ENCODE assay signal across 8 cellular contexts in genomic region chr17:36544049-36544319, GRCh38. TPM values are rescaled to one million over a fixed set of nuclear protein-coding genes. Genes with fewer than 3 reads are reported as not detected.
DNase-seq lines count a peak whose midpoint lies in the region; ATAC-seq and TF ChIP-seq lines count a peak whose summit lies in the region.

No MANE protein-coding gene starts in this region.

- H3K4me3 ChIP-seq in SJCRH30 (peak overlapping the region; percentile 96), coronary artery (peak overlapping the region; percentile 91), lower lobe of right lung (peak overlapping the region; percentile 91), testis (peak overlapping the region; percentile 92 to 96)

- intact Hi-C loops in lower lobe of right lung (cut with DNase I), result no loop called here
- intact Hi-C loops in testis (cut with DNase I; ENCODE audit: low total_unique reads), result loop anchor here (10.0 kb wide), 1 partner anchor 51 kb away; the partner anchor contains the start of gene DHRS11

- peaks cover 43% of the 10 kb centered on the region for H3K4me1 Mint-ChIP-seq in activated T-cell treated with anti-CD3 and anti-CD28 coated beads, Interleukin-2, amount 50 U/mL, for 24 hours (ENCODE audit: low read depth)

- H3K4me1 ChIP-seq in SJCRH30 (peaks cover 9% of the 10 kb centered on the region), lower lobe of right lung (peaks cover 43% of the 10 kb centered on the region), testis (peaks cover 31% of the 10 kb centered on the region)

- peaks cover 15% of the 10 kb centered on the region for H3K36me3 ChIP-seq in SJCRH30
- no peaks in the 10 kb centered on the region for H3K36me3 ChIP-seq in lower lobe of right lung
- H3K36me3 ChIP-seq in testis (ENCODE audit: low read depth, missing control alignments), result no peaks in the 10 kb centered on the region

- peak overlapping the region; percentile 98 for H3K27ac Mint-ChIP-seq in activated T-cell treated with anti-CD3 and anti-CD28 coated beads, Interleukin-2, amount 50 U/mL, for 24 hours

- no peaks in the 10 kb centered on the region for H3K27me3 Mint-ChIP-seq in activated T-cell treated with anti-CD3 and anti-CD28 coated beads, Interleukin-2, amount 50 U/mL, for 24 hours

- peak overlapping the region; percentile 94 for H3K27ac ChIP-seq in SJCRH30
- peak overlapping the region; percentile 99 for H3K27ac ChIP-seq in coronary artery
- peak overlapping the region; percentile 99 for H3K27ac ChIP-seq in lower lobe of right lung
- H3K27ac ChIP-seq in testis, result peak overlapping the region; percentile 97 to 100

- H3K4me3 Mint-ChIP-seq in activated T-cell treated with anti-CD3 and anti-CD28 coated beads, Interleukin-2, amount 50 U/mL, for 24 hours, result peak overlapping the region; percentile 96

- H3K27me3 ChIP-seq in SJCRH30 (no peaks in the 10 kb centered on the region), lower lobe of right lung (ENCODE audit: low read depth) (no peaks in the 10 kb centered on the region), testis (no peaks in the 10 kb centered on the region)

- WGBS in testis, 2 donors, result 0% methylated on average over 11 of the region's 11 CpGs

- H3K9me3 ChIP-seq in SJCRH30 (replicated peaks) (no peaks in the 10 kb centered on the region), lower lobe of right lung (no peaks in the 10 kb centered on the region), testis (no peaks in the 10 kb centered on the region)

- H3K9me3 Mint-ChIP-seq in activated T-cell treated with anti-CD3 and anti-CD28 coated beads, Interleukin-2, amount 50 U/mL, for 24 hours, result no peaks in the 10 kb centered on the region

- TF ChIP-seq CTCF in coronary artery (IDR thresholded peaks at IDR 0.05) (no peak), lower lobe of right lung (IDR thresholded peaks at IDR 0.05) (no peak), testis (IDR thresholded peaks at IDR 0.05) (peak in 2 of 3 experiments; percentile 14 to 15)

- no peak for DNase-seq in activated T-cell treated with anti-CD3 and anti-CD28 coated beads, Interleukin-2, amount 50 U/mL, for 24 hours
- DNase-seq in activated T-cell treated with anti-CD3 and anti-CD28 coated beads for 4 hours (no peak), SJCRH30 (peak in 1 of 2 experiments; percentile 39), coronary artery (ENCODE audit: low spot score) (peak; percentile 80), lower lobe of right lung (peak; percentile 61), testis (peak; percentile 70)
- no peak for DNase-seq in effector CD8-positive, alpha-beta T cell (lab: John Stamatoyannopoulos, UW)

- TF ChIP-seq POLR2A in testis (IDR thresholded peaks at IDR 0.05), result no peak

- peaks cover 61% of the 10 kb centered on the region for H3K36me3 Mint-ChIP-seq in activated T-cell treated with anti-CD3 and anti-CD28 coated beads, Interleukin-2, amount 50 U/mL, for 24 hours (ENCODE audit: low read depth)

- ATAC-seq in HG03159 (IDR thresholded peaks at IDR 0.05; ENCODE audit: unreplicated experiment) (peak; percentile 24), lower lobe of right lung (peak; percentile 3 to 15)

RNA-seq across cellular contexts. Expression of gene GGNBP2, which starts 0.7 kb away (rescaled TPM):
- 70.8 and 81.9 TPM in 2 replicates for total RNA-seq in SJCRH30 (2014; rRNA removed; shearing (Covaris generic))
- 74.8 TPM for total RNA-seq in lower lobe of right lung
- total RNA-seq in testis, result 100 to 1,000 TPM; 104 to 118 TPM
- polyA plus RNA-seq in testis (ENCODE audit: insufficient read depth, low read depth, low replicate concordance), result 144 TPM

RNA-seq across cellular contexts. Expression of gene PIGW, which starts 9.2 kb away (rescaled TPM):
- total RNA-seq in SJCRH30 (2014; rRNA removed; shearing (Covaris generic)), result 22.6 and 23.4 TPM in 2 replicates
- total RNA-seq in lower lobe of right lung, result 6.4 TPM
- 1 to 10 TPM; 5.5 to 7.6 TPM for total RNA-seq in testis
- polyA plus RNA-seq in testis (ENCODE audit: insufficient read depth, low read depth, low replicate concordance), result 8.5 TPM

RNA-seq across cellular contexts. Expression of gene MYO19, which starts 9.3 kb away (rescaled TPM):
- total RNA-seq in SJCRH30 (2014; rRNA removed; shearing (Covaris generic)), result 70.0 and 93.0 TPM in 2 replicates
- 38.9 TPM for total RNA-seq in lower lobe of right lung
- total RNA-seq in testis, result 100 to 1,000 TPM; 128 to 163 TPM
- polyA plus RNA-seq in testis (ENCODE audit: insufficient read depth, low read depth, low replicate concordance), result 52.2 TPM

RNA-seq across cellular contexts. Expression of gene DHRS11, which starts 47.7 kb away (rescaled TPM):
- total RNA-seq in SJCRH30 (2014; rRNA removed; shearing (Covaris generic)), result 13.7 and 18.1 TPM in 2 replicates
- total RNA-seq in lower lobe of right lung (5.9 TPM), testis (10 to 100 TPM; 13.9 to 17.6 TPM)
- 38.3 TPM for polyA plus RNA-seq in testis (ENCODE audit: insufficient read depth, low read depth, low replicate concordance)

RNA-seq across cellular contexts. Expression of gene MRM1, which starts 57.4 kb away (rescaled TPM):
- total RNA-seq in SJCRH30 (2014; rRNA removed; shearing (Covaris generic)), result 5.1 and 6.0 TPM in 2 replicates
- 6.6 TPM for total RNA-seq in lower lobe of right lung
- 1 to 10 TPM; 7.6 to 8.1 TPM for total RNA-seq in testis
- polyA plus RNA-seq in testis (ENCODE audit: insufficient read depth, low read depth, low replicate concordance), result 4.4 TPM

Comparison
In these comparisons a context has a peak if more than half of its experiments do, and no peak if none do; other contexts are left out.
1. DNase-seq: peak in coronary artery (single experiment), lower lobe of right lung (single experiment) and testis (single experiment); none in activated T-cell treated with anti-CD3 and anti-CD28 coated beads, Interleukin-2, amount 50 U/mL, for 24 hours (single experiment), activated T-cell treated with anti-CD3 and anti-CD28 coated beads for 4 hours (single experiment) and effector CD8-positive, alpha-beta T cell (single experiment).
2. CTCF ChIP-seq: peak in testis (2 of 3); none in coronary artery (single experiment) and lower lobe of right lung (single experiment).
3. Peak in every context shown above with its lines, with median percentiles within 50 percentile points of each other: H3K27ac ChIP-seq and H3K4me3 ChIP-seq.